Comparison of ENCODE assay signal across 38 cellular contexts in genomic region chr4:25078523-25078922, GRCh38. TPM values are rescaled to one million over a fixed set of nuclear protein-coding genes. Genes with fewer than 3 reads are reported as not detected.
"Had no signal": no experiment of that assay in that cellular context is flagged by ENCODE, and none has a peak within 500 bp of the region (broad histone marks: within the 10 kb centered on the region; RNA-seq: fewer than 3 reads in every experiment).

No MANE protein-coding gene starts in this region.

- FAIRE-seq: astrocyte, bronchial epithelial cell, colon, endometrium, endothelial cell of umbilical vein had no signal

- H3K4me1 ChIP-seq: gastroesophageal sphincter had no signal

- H3K9me3 ChIP-seq: esophagus squamous epithelium, gastroesophageal sphincter had no signal

- H3K9me3 Mint-ChIP-seq: activated CD4-positive, alpha-beta memory T cell treated with anti-CD3 and anti-CD28 coated beads, Interleukin-2, amount 10 ng/mL, durations not matched to agents 7 days and 5 days; activated CD4-positive, alpha-beta T cell treated with anti-CD3 and anti-CD28 coated beads, Interleukin-2, amount 10 ng/mL, durations not matched to agents 7 days and 5 days; activated T-cell treated with anti-CD3 and anti-CD28 coated beads, Interleukin-2, amount 50 U/mL, for 24 hours; activated T-cell treated with anti-CD3 and anti-CD28 coated beads, Interleukin-2, amount 50 U/mL, for 72 hours; effector memory CD8-positive, alpha-beta T cell; T-helper 2 cell treated with Interferon-gamma antibody and Interleukin-4, amounts not matched to agents 5 μg/mL and 100 μg/mL, for 36 hours had no signal

- H3K27me3 ChIP-seq: esophagus squamous epithelium, gastroesophageal sphincter, heart right ventricle had no signal

- H3K27ac ChIP-seq: brain microvascular endothelial cell, epithelial cell of prostate, esophagus squamous epithelium, gastroesophageal sphincter, heart right ventricle had no signal

- H3K4me3 Mint-ChIP-seq: activated CD4-positive, alpha-beta memory T cell treated with anti-CD3 and anti-CD28 coated beads, Interleukin-2, amount 10 ng/mL, durations not matched to agents 7 days and 5 days; activated CD4-positive, alpha-beta T cell treated with anti-CD3 and anti-CD28 coated beads, Interleukin-2, amount 10 ng/mL, durations not matched to agents 7 days and 5 days; activated naive CD8-positive, alpha-beta T cell; activated T-cell treated with anti-CD3 and anti-CD28 coated beads, Interleukin-2, amount 50 U/mL, for 24 hours; activated T-cell treated with anti-CD3 and anti-CD28 coated beads, Interleukin-2, amount 50 U/mL, for 72 hours; effector memory CD8-positive, alpha-beta T cell; T-helper 17 cell; T-helper 2 cell treated with Interferon-gamma antibody and Interleukin-4, amounts not matched to agents 5 μg/mL and 100 μg/mL, for 36 hours had no signal

- H3K4me3 ChIP-seq: esophagus squamous epithelium, gastroesophageal sphincter, heart right ventricle had no signal

- H3K27ac Mint-ChIP-seq: activated CD4-positive, alpha-beta memory T cell treated with anti-CD3 and anti-CD28 coated beads, Interleukin-2, amount 10 ng/mL, durations not matched to agents 7 days and 5 days; activated CD4-positive, alpha-beta T cell treated with anti-CD3 and anti-CD28 coated beads, Interleukin-2, amount 10 ng/mL, durations not matched to agents 7 days and 5 days; activated naive CD8-positive, alpha-beta T cell; activated T-cell treated with anti-CD3 and anti-CD28 coated beads, Interleukin-2, amount 50 U/mL, for 24 hours; activated T-cell treated with anti-CD3 and anti-CD28 coated beads, Interleukin-2, amount 50 U/mL, for 72 hours; effector memory CD8-positive, alpha-beta T cell; T-helper 17 cell; T-helper 2 cell treated with Interferon-gamma antibody and Interleukin-4, amounts not matched to agents 5 μg/mL and 100 μg/mL, for 36 hours had no signal

- H3K4me1 Mint-ChIP-seq: activated CD4-positive, alpha-beta memory T cell treated with anti-CD3 and anti-CD28 coated beads, Interleukin-2, amount 10 ng/mL, durations not matched to agents 7 days and 5 days; activated CD4-positive, alpha-beta T cell treated with anti-CD3 and anti-CD28 coated beads, Interleukin-2, amount 10 ng/mL, durations not matched to agents 7 days and 5 days; T-helper 17 cell had no signal

- H3K36me3 ChIP-seq: brain microvascular endothelial cell, esophagus squamous epithelium, gastroesophageal sphincter, heart right ventricle had no signal

- H3K36me3 Mint-ChIP-seq: activated naive CD8-positive, alpha-beta T cell had no signal

- DNase-seq: activated CD4-positive, alpha-beta memory T cell treated with anti-CD3 and anti-CD28 coated beads, Interleukin-2, amount 10 ng/mL, durations not matched to agents 7 days and 5 days; activated CD4-positive, alpha-beta T cell treated with anti-CD3 and anti-CD28 coated beads for 1 hour; activated CD4-positive, alpha-beta T cell treated with anti-CD3 and anti-CD28 coated beads for 4 hours; activated CD4-positive, alpha-beta T cell treated with anti-CD3 and anti-CD28 coated beads, Interleukin-2, amount 10 ng/mL, durations not matched to agents 7 days and 5 days; activated CD4-positive, alpha-beta T cell treated with anti-CD3 and anti-CD28 coated beads, Interleukin-2, amount 50 U/mL, for 4 hours; activated CD4-positive, CD25-positive, alpha-beta regulatory T cell; activated CD8-positive, alpha-beta memory T cell treated with anti-CD3 and anti-CD28 coated beads, Interleukin-2, amount 50 U/mL, for 48 hours; activated gamma-delta T cell treated with Interleukin-2 at 50 U/mL for 16 hours; activated naive CD4-positive, alpha-beta T cell treated with anti-CD3 and anti-CD28 coated beads, Interleukin-2, amount 50 U/mL, for 16 hours; activated naive CD4-positive, alpha-beta T cell treated with Interleukin-2 at 50 U/mL for 16 hours; activated T-cell treated with anti-CD3 and anti-CD28 coated beads for 4 hours; activated T-cell treated with anti-CD3 and anti-CD28 coated beads, Interleukin-2, amount 50 U/mL, for 24 hours; activated T-cell treated with anti-CD3 and anti-CD28 coated beads, Interleukin-2, amount 50 U/mL, for 72 hours; amniotic stem cell; anterior cingulate cortex; brain microvascular endothelial cell; cortex of kidney; dermis blood vessel endothelial cell; effector CD4-positive, alpha-beta T cell; effector memory CD8-positive, alpha-beta T cell; esophagus squamous epithelium; foreskin melanocyte; heart right ventricle; T-helper 1 cell; T-helper 17 cell; T1000 had no signal

- ATAC-seq: activated T-cell treated with anti-CD3 and anti-CD28 coated beads, Interleukin-2, amount 50 U/mL, for 72 hours; effector memory CD8-positive, alpha-beta T cell; gastroesophageal sphincter; heart right ventricle; T-helper 17 cell had no signal

RNA-seq across cellular contexts. Expression of gene LGI2, which starts 47.8 kb away (rescaled TPM):
- total RNA-seq: activated CD4-positive, alpha-beta memory T cell treated with anti-CD3 and anti-CD28 coated beads, Interleukin-2, amount 10 ng/mL, durations not matched to agents 7 days and 5 days; activated CD4-positive, alpha-beta T cell treated with anti-CD3 and anti-CD28 coated beads, Interleukin-2, amount 10 ng/mL, durations not matched to agents 7 days and 5 days; activated T-cell treated with anti-CD3 and anti-CD28 coated beads, Interleukin-2, amount 50 U/mL, for 72 hours; bronchial epithelial cell; dermis blood vessel endothelial cell; endothelial cell of umbilical vein; fibroblast of villous mesenchyme; glomerular endothelial cell; T-helper 17 cell had no signal
- polyA plus RNA-seq: endothelial cell of umbilical vein, fibroblast of lung had no signal
